16 cellular contexts compared by ENCODE assay signal in genomic region chr1:206971029-206971655, GRCh38. TPM values are rescaled to one million over a fixed set of nuclear protein-coding genes. Genes with fewer than 3 reads are reported as not detected.
DNase-seq lines count a peak whose midpoint lies in the region; ATAC-seq and TF ChIP-seq lines count a peak whose summit lies in the region.
"Had no signal": no experiment of that assay in that cellular context is flagged by ENCODE, and none has a peak within 500 bp of the region (broad histone marks: within the 10 kb centered on the region; RNA-seq: fewer than 3 reads in every experiment).

No MANE protein-coding gene starts in this region.

- peak; percentile 4 for DNase-seq in activated CD8-positive, alpha-beta memory T cell treated with anti-CD3 and anti-CD28 coated beads, Interleukin-2, amount 50 U/mL, for 48 hours
- DNase-seq in activated CD8-positive, alpha-beta memory T cell treated with anti-CD3 and anti-CD28 coated beads, Interleukin-2, amount 10 ng/mL, durations not matched to agents 7 days and 5 days, result no peak
- peak; percentile 78 to 90 for DNase-seq in NOMO-1 (lab: John Stamatoyannopoulos, UW; ENCODE audit: unreplicated experiment in 2 of 2)
- no peak for DNase-seq in A673 (ENCODE audit: low spot score)
- DNase-seq in KG1 (lab: John Stamatoyannopoulos, UW), result no peak
- DNase-seq in GM23248, result no peak
- DNase-seq in NCI-H146 treated with DMSO at 0.1 percent for 48 hours (lab: John Stamatoyannopoulos, UW; ENCODE audit: unreplicated experiment), result no peak
- DNase-seq: DMS 273 treated with DMSO at 0.1 percent for 48 hours; H9; NCI-H2029; PC-9; psoas muscle; stimulated activated CD4-positive, alpha-beta T cell treated with anti-CD3 and anti-CD28 coated beads, Interleukin-4, amount 100 ng/mL, for 1 hour; T-helper 17 cell had no signal

- H3K9me2 ChIP-seq in GM23248 (ENCODE audit: insufficient read depth), result no peaks in the 10 kb centered on the region

- no peak overlapping the region for H2AFZ ChIP-seq in GM23248
- H2AFZ ChIP-seq: PC-9 had no signal

- no peaks in the 10 kb centered on the region for H3K36me3 ChIP-seq in A673 (ENCODE audit: insufficient read depth, low read length, poor library complexity, severe bottlenecking)
- H3K36me3 ChIP-seq in GM23248 (ENCODE audit: low read depth), result no peaks in the 10 kb centered on the region

- no peaks in the 10 kb centered on the region for H4K20me1 ChIP-seq in GM23248 (ENCODE audit: insufficient read depth)

- no peak overlapping the region for H3K27ac ChIP-seq in A673 (ENCODE audit: low read depth, low read length, poor library complexity, severe bottlenecking)
- H3K27ac ChIP-seq in GM23248, result no peak overlapping the region
- H3K27ac ChIP-seq: 22Rv1, PC-9, psoas muscle had no signal

- CTCF ChIA-PET in activated CD8-positive, alpha-beta memory T cell treated with anti-CD3 and anti-CD28 coated beads, Interleukin-2, amount 10 ng/mL, durations not matched to agents 7 days and 5 days (lab: Charles Lee), result interaction anchor here (1.0 to 7.4 kb wide), 7 partner anchors 8 to 236 kb away, joined by 3 to 47 read pairs (median 4); no protein-coding TSS in a partner anchor
- CTCF ChIA-PET in A673 (lab: Charles Lee), result no interaction called here

- no peak overlapping the region for H3K9ac ChIP-seq in GM23248

- H3K4me3 ChIP-seq in A673 (ENCODE audit: low read depth, low read length, poor library complexity, severe bottlenecking) (no peak overlapping the region), GM23248 (no peak overlapping the region)
- H3K4me3 ChIP-seq: PC-9, psoas muscle had no signal

- no peak for TF ChIP-seq CTCF in A673 (conservative IDR thresholded peaks at IDR 0.05; ENCODE audit: low read depth, low read length)

- H3K27me3 Mint-ChIP-seq in activated CD8-positive, alpha-beta memory T cell treated with anti-CD3 and anti-CD28 coated beads, Interleukin-2, amount 10 ng/mL, durations not matched to agents 7 days and 5 days, result peaks cover 39% of the 10 kb centered on the region

- no peaks in the 10 kb centered on the region for H3K9me3 Mint-ChIP-seq in activated CD8-positive, alpha-beta memory T cell treated with anti-CD3 and anti-CD28 coated beads, Interleukin-2, amount 10 ng/mL, durations not matched to agents 7 days and 5 days (ENCODE audit: low read depth)
- H3K9me3 Mint-ChIP-seq: H9 had no signal

- no TSS peak for BruUV-seq in A673 (replicated peaks; lab: Mats Ljungman, UMichigan)

- peaks cover 21% of the 10 kb centered on the region for H3K4me1 Mint-ChIP-seq in activated CD8-positive, alpha-beta memory T cell treated with anti-CD3 and anti-CD28 coated beads, Interleukin-2, amount 10 ng/mL, durations not matched to agents 7 days and 5 days
- H3K4me1 Mint-ChIP-seq: H9 had no signal

- in situ Hi-C loops in GM23248 (cut with MboI), result no loop called here

- no peak overlapping the region for H3K4me3 Mint-ChIP-seq in activated CD8-positive, alpha-beta memory T cell treated with anti-CD3 and anti-CD28 coated beads, Interleukin-2, amount 10 ng/mL, durations not matched to agents 7 days and 5 days
- H3K4me3 Mint-ChIP-seq: H9, T-helper 17 cell had no signal

- POLR2A ChIA-PET in A673 (lab: Charles Lee; ENCODE audit: low non-redundant PET), result no interaction called here

- no peak overlapping the region for H3K4me2 ChIP-seq in GM23248 (ENCODE audit: unreplicated experiment)
- H3K4me2 ChIP-seq: PC-9 had no signal

- intact Hi-C loops in A673 (cut with micrococcal nuclease; ENCODE audit: unreplicated experiment), result no loop called here

- no peaks in the 10 kb centered on the region for H3F3A ChIP-seq in GM23248 (ENCODE audit: insufficient read depth)

- WGBS in GM23248 (ENCODE audit: low coverage in 1 of 2, low lambda C conversion rate in 2 of 2, missing lambda C conversion rate in 2 of 2), 2 experiments, result 52 to 58% methylated on average over 2 of the region's 2 CpGs

- peaks cover 45% of the 10 kb centered on the region for H3K27me3 ChIP-seq in A673 (replicated peaks; ENCODE audit: insufficient read depth, low read depth, low read length, poor library complexity)
- H3K27me3 ChIP-seq in GM23248 (replicated peaks; ENCODE audit: insufficient read depth), result peaks cover 31% of the 10 kb centered on the region

- no peaks in the 10 kb centered on the region for H3K79me2 ChIP-seq in GM23248 (ENCODE audit: insufficient read depth)

- ATAC-seq in activated CD8-positive, alpha-beta memory T cell treated with anti-CD3 and anti-CD28 coated beads, Interleukin-2, amount 10 ng/mL, durations not matched to agents 7 days and 5 days, result no peak
- ATAC-seq in HG02938 (IDR thresholded peaks at IDR 0.05; ENCODE audit: unreplicated experiment), result peak; percentile 46
- ATAC-seq: psoas muscle, T-helper 17 cell had no signal

- H3K4me1 ChIP-seq in A673 (ENCODE audit: insufficient read depth, low read length, poor library complexity, severe bottlenecking) (no peaks in the 10 kb centered on the region), GM23248 (ENCODE audit: insufficient read depth) (no peaks in the 10 kb centered on the region)
- H3K4me1 ChIP-seq: psoas muscle had no signal

- no peaks in the 10 kb centered on the region for H3K36me3 Mint-ChIP-seq in activated CD8-positive, alpha-beta memory T cell treated with anti-CD3 and anti-CD28 coated beads, Interleukin-2, amount 10 ng/mL, durations not matched to agents 7 days and 5 days

- H3K9me3 ChIP-seq in A673 (ENCODE audit: low read depth, low read length, poor library complexity, severe bottlenecking) (no peaks in the 10 kb centered on the region), GM23248 (ENCODE audit: low read depth) (no peaks in the 10 kb centered on the region)
- H3K9me3 ChIP-seq: psoas muscle had no signal

- H3K27ac Mint-ChIP-seq in activated CD8-positive, alpha-beta memory T cell treated with anti-CD3 and anti-CD28 coated beads, Interleukin-2, amount 10 ng/mL, durations not matched to agents 7 days and 5 days, result no peak overlapping the region
- H3K27ac Mint-ChIP-seq: T-helper 17 cell had no signal

RNA-seq across cellular contexts. Expression of gene FCAMR, which starts 0.9 kb away (rescaled TPM):
- total RNA-seq in activated CD8-positive, alpha-beta memory T cell treated with anti-CD3 and anti-CD28 coated beads, Interleukin-2, amount 10 ng/mL, durations not matched to agents 7 days and 5 days, result not detected
- not detected in 2 replicates for total RNA-seq in A673 (2021)
- not detected in 2 replicates for total RNA-seq in GM23248 (2014; rRNA removed; shearing (Covaris generic))
- polyA plus RNA-seq in GM23248 (2016; fragmentation: Nextera tagmentation; extraction: Ambion mirVana), result not detected in 2 replicates
- total RNA-seq: H9, PC-9, psoas muscle, T-helper 17 cell had no signal
- polyA plus RNA-seq: psoas muscle had no signal

RNA-seq across cellular contexts. Expression of gene PIGR, which starts 24.9 kb away (rescaled TPM):
- under 1 TPM; 0.06 to 0.07 TPM for total RNA-seq in activated CD8-positive, alpha-beta memory T cell treated with anti-CD3 and anti-CD28 coated beads, Interleukin-2, amount 10 ng/mL, durations not matched to agents 7 days and 5 days
- total RNA-seq in A673 (2021), result not detected in 2 replicates
- not detected in 2 replicates for total RNA-seq in GM23248 (2014; rRNA removed; shearing (Covaris generic))
- not detected in 2 replicates for polyA plus RNA-seq in GM23248 (2016; fragmentation: Nextera tagmentation; extraction: Ambion mirVana)
- total RNA-seq: H9, PC-9, T-helper 17 cell had no signal

RNA-seq across cellular contexts. Expression of gene FCMR, which starts 49.4 kb away (rescaled TPM):
- total RNA-seq in activated CD8-positive, alpha-beta memory T cell treated with anti-CD3 and anti-CD28 coated beads, Interleukin-2, amount 10 ng/mL, durations not matched to agents 7 days and 5 days, result 10 to 100 TPM; 33.0 to 37.2 TPM
- not detected in 2 replicates for total RNA-seq in A673 (2021)
- 1.2 TPM in 1 of 2 replicates, not detected in the other for total RNA-seq in GM23248 (2014; rRNA removed; shearing (Covaris generic))
- polyA plus RNA-seq in GM23248 (2016; fragmentation: Nextera tagmentation; extraction: Ambion mirVana), result 0.94 and 2.3 TPM in 2 replicates
- total RNA-seq: H9 had no signal

Comparison
In these comparisons a context has a peak if more than half of its experiments do, and no peak if none do; other contexts are left out.
1. DNase-seq: peak in activated CD8-positive, alpha-beta memory T cell treated with anti-CD3 and anti-CD28 coated beads, Interleukin-2, amount 50 U/mL, for 48 hours (single experiment) and NOMO-1 (2 of 2); none in activated CD8-positive, alpha-beta memory T cell treated with anti-CD3 and anti-CD28 coated beads, Interleukin-2, amount 10 ng/mL, durations not matched to agents 7 days and 5 days (single experiment), A673 (single experiment), KG1 (single experiment), GM23248 (single experiment) and NCI-H146 treated with DMSO at 0.1 percent for 48 hours (single experiment).
2. RNA of gene FCMR, which starts 49.4 kb away (total RNA-seq): 33.0 to 37.2 TPM in activated CD8-positive, alpha-beta memory T cell treated with anti-CD3 and anti-CD28 coated beads, Interleukin-2, amount 10 ng/mL, durations not matched to agents 7 days and 5 days; 1.2 TPM in GM23248 and not detected in A673; every median in the first group is over 10 times any median in the second.